Comparison of ENCODE assay signal across 13 cellular contexts in genomic region chr3:45985532-45986302, GRCh38. TPM values are rescaled to one million over a fixed set of nuclear protein-coding genes. Genes with fewer than 3 reads are reported as not detected.
A peak's percentile ranks its signal among the peaks of the same experiment; 100 is the strongest.
DNase-seq lines count a peak whose midpoint lies in the region; ATAC-seq and TF ChIP-seq lines count a peak whose summit lies in the region.
"Had no signal": no experiment of that assay in that cellular context is flagged by ENCODE, and none has a peak within 500 bp of the region (broad histone marks: within the 10 kb centered on the region; RNA-seq: fewer than 3 reads in every experiment).

No MANE protein-coding gene starts in this region.

- CTCF ChIA-PET in RWPE1 (lab: Yijun Ruan, JAX): no interaction called here

- H3K27ac Mint-ChIP-seq in memory B cell: peak overlapping the region; percentile 28
- H3K27ac Mint-ChIP-seq: stimulated activated naive CD8-positive, alpha-beta T cell treated with anti-CD3 and anti-CD28 coated beads, Interleukin-15, Interleukin-2, amounts not matched to agents 100 ng/mL and 50 ng/mL, for 24 hours had no signal

- no peaks in the 10 kb centered on the region for H3K27me3 ChIP-seq in duodenal mucosa (ENCODE audit: control insufficient read depth in 1 of 2, insufficient read depth in 2 of 2, low read length in 2 of 2)
- no peaks in the 10 kb centered on the region for H3K27me3 ChIP-seq in tibial nerve

- no peaks in the 10 kb centered on the region for H3K27me3 Mint-ChIP-seq in memory B cell
- H3K27me3 Mint-ChIP-seq: stimulated activated naive CD8-positive, alpha-beta T cell treated with anti-CD3 and anti-CD28 coated beads, Interleukin-15, Interleukin-2, amounts not matched to agents 100 ng/mL and 50 ng/mL, for 24 hours had no signal

- TF ChIP-seq EP300 in tibial nerve (IDR thresholded peaks at IDR 0.05): no peak

- ATAC-seq in memory B cell (ENCODE audit: low read depth) (no peak), HG02588 (IDR thresholded peaks at IDR 0.05; ENCODE audit: unreplicated experiment) (no peak)

- no peak for TF ChIP-seq POLR2A in tibial nerve (IDR thresholded peaks at IDR 0.05)

- H3K9ac ChIP-seq in duodenal mucosa (ENCODE audit: low read depth in 1 of 2, low read length in 2 of 2): no peak overlapping the region

- H3K36me3 ChIP-seq in duodenal mucosa (ENCODE audit: control insufficient read depth in 1 of 2, insufficient read depth in 2 of 2, low read length in 2 of 2) (peaks cover 22 to 36% of the 10 kb centered on the region in 2 donors), tibial nerve (peaks cover 0 to 42% (median 10%) of the 10 kb centered on the region in 3 donors)

- H3K4me1 ChIP-seq in duodenal mucosa (ENCODE audit: control insufficient read depth in 1 of 2, insufficient read depth in 2 of 2, low read length in 2 of 2): peaks cover 55 to 60% of the 10 kb centered on the region in 2 donors
- H3K4me1 ChIP-seq in tibial nerve: peaks cover 4 to 58% (median 39%) of the 10 kb centered on the region in 4 donors
- H3K4me1 ChIP-seq: HAP-1 had no signal

- H3K9me3 ChIP-seq in duodenal mucosa (ENCODE audit: control insufficient read depth in 1 of 2, low read length in 2 of 2): no peaks in the 10 kb centered on the region
- H3K9me3 ChIP-seq in tibial nerve: no peaks in the 10 kb centered on the region
- H3K9me3 ChIP-seq: HAP-1 had no signal

- peaks cover 19% of the 10 kb centered on the region for H3K4me1 Mint-ChIP-seq in memory B cell

- WGBS in tibial nerve, 2 donors: 70 to 74% methylated on average over 13 of the region's 13 CpGs

- H3K4me3 ChIP-seq in duodenal mucosa (ENCODE audit: low read depth in 1 of 2, low read length in 2 of 2): no peak overlapping the region
- no peak overlapping the region for H3K4me3 ChIP-seq in tibial nerve
- H3K4me3 ChIP-seq: HAP-1 had no signal

- no peak for TF ChIP-seq CTCF in RWPE1 (conservative IDR thresholded peaks at IDR 0.05; ENCODE audit: low read depth)
- no peak for TF ChIP-seq CTCF in tibial nerve (IDR thresholded peaks at IDR 0.05)

- H3K4me3 Mint-ChIP-seq in memory B cell: no peak overlapping the region
- H3K4me3 Mint-ChIP-seq: stimulated activated naive CD8-positive, alpha-beta T cell treated with anti-CD3 and anti-CD28 coated beads, Interleukin-15, Interleukin-2, amounts not matched to agents 100 ng/mL and 50 ng/mL, for 24 hours had no signal

- peaks cover 5% of the 10 kb centered on the region for H3K36me3 Mint-ChIP-seq in memory B cell

- 0 out of 2 replicates have a peak overlapping the region, but pooled peaks have one; percentile 42 for H3K27ac ChIP-seq in RWPE1
- peak overlapping the region; percentile 10 for H3K27ac ChIP-seq in duodenal mucosa (ENCODE audit: low read depth, low read length)
- peak overlapping the region in 3 of 4 donors; percentile 48 to 80 (median 69) for H3K27ac ChIP-seq in tibial nerve
- H3K27ac ChIP-seq in caudate nucleus (ENCODE audit: low read depth, low read length): no peak overlapping the region

- DNase-seq in RWPE1 (ENCODE audit: low spot score): no peak
- no peak for DNase-seq in memory B cell (ENCODE audit: low spot score in 2 of 2)
- DNase-seq in tibial nerve (ENCODE audit: low spot score in 2 of 2): no peak
- no peak for DNase-seq in activated gamma-delta T cell (lab: John Stamatoyannopoulos, UW)
- DNase-seq in caudate nucleus (lab: John Stamatoyannopoulos, UW): no peak
- DNase-seq: activated effector memory CD4-positive, alpha-beta T cell treated with Interleukin-2 at 50 U/mL for 16 hours; effector CD8-positive, alpha-beta T cell; NCI-H1105 had no signal

- POLR2A ChIA-PET in RWPE1 (lab: Yijun Ruan, JAX; ENCODE audit: low non-redundant PET): no interaction called here

- H3K9me3 Mint-ChIP-seq in memory B cell: no peaks in the 10 kb centered on the region
- H3K9me3 Mint-ChIP-seq: stimulated activated naive CD8-positive, alpha-beta T cell treated with anti-CD3 and anti-CD28 coated beads, Interleukin-15, Interleukin-2, amounts not matched to agents 100 ng/mL and 50 ng/mL, for 24 hours had no signal

RNA-seq across cellular contexts. Expression of gene FYCO1, which starts 9.9 kb away (rescaled TPM):
- total RNA-seq in tibial nerve: 10 to 100 TPM; 61.7 to 85.2 (median 67.9) TPM

RNA-seq across cellular contexts. Expression of gene XCR1, which starts 41.6 kb away (rescaled TPM):
- total RNA-seq in tibial nerve: not detected
- total RNA-seq: kidney epithelial cell had no signal

RNA-seq across cellular contexts. Expression of gene CXCR6, which starts 42.5 kb away (rescaled TPM):
- 1 to 10 TPM in 2 of 4 donors, under 1 TPM in 1, not detected in 1; 0.87 to 2.7 (median 2.1) TPM for total RNA-seq in tibial nerve
- total RNA-seq: kidney epithelial cell had no signal
